1 cellular context compared by ENCODE assay signal in the genomic region with DNA sequence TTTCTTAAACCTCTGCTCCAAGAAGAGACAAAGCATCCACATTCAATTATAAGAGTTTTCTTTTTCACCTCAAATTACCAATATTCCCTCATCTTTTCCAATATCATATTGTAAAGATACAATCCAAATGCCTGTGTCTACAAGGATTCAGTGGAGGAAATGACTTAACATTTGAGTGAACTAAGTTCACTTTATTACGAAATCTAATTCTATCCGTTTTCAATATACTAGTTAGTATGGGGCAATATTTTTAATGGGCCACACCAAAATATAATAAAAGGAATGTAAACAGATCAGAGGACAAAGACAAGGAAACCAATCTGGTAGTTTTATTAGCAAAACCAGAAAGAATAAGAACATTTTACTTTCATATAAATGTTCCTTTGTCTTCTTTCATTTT.
TF ChIP-seq lines count a peak whose summit lies in the region.

No MANE protein-coding gene starts in this region.

TF ChIP-seq in SK-N-SH, 30 proteins besides CTCF, POLR2A, EP300 and RAD21 (continued from another document):
- TF ChIP-seq, protein P1, sequence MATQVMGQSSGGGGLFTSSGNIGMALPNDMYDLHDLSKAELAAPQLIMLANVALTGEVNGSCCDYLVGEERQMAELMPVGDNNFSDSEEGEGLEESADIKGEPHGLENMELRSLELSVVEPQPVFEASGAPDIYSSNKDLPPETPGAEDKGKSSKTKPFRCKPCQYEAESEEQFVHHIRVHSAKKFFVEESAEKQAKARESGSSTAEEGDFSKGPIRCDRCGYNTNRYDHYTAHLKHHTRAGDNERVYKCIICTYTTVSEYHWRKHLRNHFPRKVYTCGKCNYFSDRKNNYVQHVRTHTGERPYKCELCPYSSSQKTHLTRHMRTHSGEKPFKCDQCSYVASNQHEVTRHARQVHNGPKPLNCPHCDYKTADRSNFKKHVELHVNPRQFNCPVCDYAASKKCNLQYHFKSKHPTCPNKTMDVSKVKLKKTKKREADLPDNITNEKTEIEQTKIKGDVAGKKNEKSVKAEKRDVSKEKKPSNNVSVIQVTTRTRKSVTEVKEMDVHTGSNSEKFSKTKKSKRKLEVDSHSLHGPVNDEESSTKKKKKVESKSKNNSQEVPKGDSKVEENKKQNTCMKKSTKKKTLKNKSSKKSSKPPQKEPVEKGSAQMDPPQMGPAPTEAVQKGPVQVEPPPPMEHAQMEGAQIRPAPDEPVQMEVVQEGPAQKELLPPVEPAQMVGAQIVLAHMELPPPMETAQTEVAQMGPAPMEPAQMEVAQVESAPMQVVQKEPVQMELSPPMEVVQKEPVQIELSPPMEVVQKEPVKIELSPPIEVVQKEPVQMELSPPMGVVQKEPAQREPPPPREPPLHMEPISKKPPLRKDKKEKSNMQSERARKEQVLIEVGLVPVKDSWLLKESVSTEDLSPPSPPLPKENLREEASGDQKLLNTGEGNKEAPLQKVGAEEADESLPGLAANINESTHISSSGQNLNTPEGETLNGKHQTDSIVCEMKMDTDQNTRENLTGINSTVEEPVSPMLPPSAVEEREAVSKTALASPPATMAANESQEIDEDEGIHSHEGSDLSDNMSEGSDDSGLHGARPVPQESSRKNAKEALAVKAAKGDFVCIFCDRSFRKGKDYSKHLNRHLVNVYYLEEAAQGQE (IDR thresholded peaks at IDR 0.05; ENCODE audit: low read depth, low read length): no peak
